15 cellular contexts compared by ENCODE assay signal in the genomic region with DNA sequence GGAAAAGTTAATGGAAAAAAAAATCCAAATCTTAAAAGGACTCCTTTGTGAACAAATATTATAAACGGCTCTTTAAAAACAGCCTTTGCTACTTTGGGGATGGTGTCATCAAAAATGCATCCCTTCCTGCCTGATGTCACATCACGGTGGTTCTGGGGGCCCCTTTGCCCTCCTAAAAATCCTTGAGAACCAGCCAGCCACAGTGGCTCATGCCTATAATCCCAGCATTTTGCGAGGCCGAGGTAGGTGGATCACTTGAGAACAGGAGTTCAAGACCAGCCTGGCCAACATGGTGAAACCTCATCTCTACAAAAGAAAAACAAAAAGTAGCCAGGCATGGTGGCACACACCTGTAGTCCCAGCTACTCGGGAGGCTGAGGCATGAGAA. TPM values are rescaled to one million over a fixed set of nuclear protein-coding genes. Genes with fewer than 3 reads are reported as not detected.
DNase-seq lines count a peak whose midpoint lies in the region; ATAC-seq and TF ChIP-seq lines count a peak whose summit lies in the region.
"Had no signal": no experiment of that assay in that cellular context is flagged by ENCODE, and none has a peak within 500 bp of the region (broad histone marks: within the 10 kb centered on the region; RNA-seq: fewer than 3 reads in every experiment).

No MANE protein-coding gene starts in this region.

- H3K9me3 ChIP-seq in T-helper 17 cell (ENCODE audit: control insufficient read depth, low read length, poor library complexity, severe bottlenecking) (no peaks in the 10 kb centered on the region), spleen (no peaks in the 10 kb centered on the region)

- H3K27ac ChIP-seq in dorsolateral prefrontal cortex = peak overlapping the region in 38 of 59 donors; percentile 1 to 79 (median 40)
- peak overlapping the region in 5 of 8 donors; percentile 7 to 91 (median 88) for H3K27ac ChIP-seq in spleen
- H3K27ac ChIP-seq: neural progenitor cell had no signal

- TF ChIP-seq POLR2A in spleen (IDR thresholded peaks at IDR 0.05) = no peak

- H3K9me3 Mint-ChIP-seq in T-helper 2 cell treated with Interferon-gamma antibody and Interleukin-4, amounts not matched to agents 5 μg/mL and 100 μg/mL, for 36 hours = no peaks in the 10 kb centered on the region
- H3K9me3 Mint-ChIP-seq: type B pancreatic cell had no signal

- peak overlapping the region; percentile 56 for H3K27ac Mint-ChIP-seq in T-helper 2 cell treated with Interferon-gamma antibody and Interleukin-4, amounts not matched to agents 5 μg/mL and 100 μg/mL, for 36 hours
- peak overlapping the region; percentile 93 for H3K27ac Mint-ChIP-seq in T-helper 17 cell
- H3K27ac Mint-ChIP-seq: neural progenitor cell, type B pancreatic cell had no signal

- peaks cover 58% of the 10 kb centered on the region for H3K36me3 Mint-ChIP-seq in T-helper 2 cell treated with Interferon-gamma antibody and Interleukin-4, amounts not matched to agents 5 μg/mL and 100 μg/mL, for 36 hours (ENCODE audit: low read depth)
- peaks cover 8% of the 10 kb centered on the region for H3K36me3 Mint-ChIP-seq in T-helper 17 cell (ENCODE audit: low read depth)

- intact Hi-C loops in dorsolateral prefrontal cortex (cut with DNase I) (no loop called here), spleen (cut with DNase I; ENCODE audit: low total_unique reads) (no loop called here)

- TF ChIP-seq CTCF in dorsolateral prefrontal cortex (IDR thresholded peaks at IDR 0.05 in 54 of 56, conservative IDR thresholded peaks at IDR 0.05 in 2 of 56; ENCODE audit: low read depth in 1 of 56, partially characterized antibody in 56 of 56) (no peak), spleen (IDR thresholded peaks at IDR 0.05 in 8 of 11, conservative IDR thresholded peaks at IDR 0.05 in 3 of 11) (no peak)

- H3K4me3 ChIP-seq in dorsolateral prefrontal cortex = no peak overlapping the region
- H3K4me3 ChIP-seq in spleen = no peak overlapping the region
- H3K4me3 ChIP-seq: neural progenitor cell had no signal

- H3K4me1 ChIP-seq in spleen = peaks cover 29 to 99% (median 90%) of the 10 kb centered on the region in 6 donors
- H3K4me1 ChIP-seq: neural progenitor cell had no signal

- H3K36me3 ChIP-seq in spleen = peaks cover 0 to 37% (median 2%) of the 10 kb centered on the region in 6 donors
- H3K36me3 ChIP-seq: neural progenitor cell had no signal

- WGBS in spleen, 5 donors = 57 to 79% (median 66%) methylated on average over 5 of the region's 5 CpGs

- H3K27me3 ChIP-seq in dorsolateral prefrontal cortex = no peaks in the 10 kb centered on the region
- no peaks in the 10 kb centered on the region for H3K27me3 ChIP-seq in spleen (replicated peaks in 1 of 7)
- H3K27me3 ChIP-seq: neural progenitor cell had no signal

- DNase-seq in T-helper 2 cell treated with Interferon-gamma antibody and Interleukin-4, amounts not matched to agents 5 μg/mL and 100 μg/mL, for 36 hours (ENCODE audit: low spot score) = no peak
- DNase-seq in T-helper 2 cell (no peak), T-helper 17 cell (no peak), dorsolateral prefrontal cortex (no peak), spleen (no peak), amygdala (lab: John Stamatoyannopoulos, UW) (no peak), AG08396 (ENCODE audit: low spot score) (no peak)
- DNase-seq: 8988T; activated CD4-positive, CD25-positive, alpha-beta regulatory T cell; NCI-H1930; NCI-H748 treated with DMSO at 0.1 percent for 48 hours; Right ventricle myocardium superior had no signal

- H3K4me1 Mint-ChIP-seq in T-helper 2 cell treated with Interferon-gamma antibody and Interleukin-4, amounts not matched to agents 5 μg/mL and 100 μg/mL, for 36 hours (ENCODE audit: low read depth) = peaks cover 59% of the 10 kb centered on the region
- H3K4me1 Mint-ChIP-seq in T-helper 17 cell = peaks cover 53% of the 10 kb centered on the region

- peak overlapping the region; percentile 14 for H3K4me3 Mint-ChIP-seq in T-helper 2 cell treated with Interferon-gamma antibody and Interleukin-4, amounts not matched to agents 5 μg/mL and 100 μg/mL, for 36 hours
- H3K4me3 Mint-ChIP-seq in T-helper 17 cell = peak overlapping the region; percentile 37
- H3K4me3 Mint-ChIP-seq: neural progenitor cell, type B pancreatic cell had no signal

- H3K27me3 Mint-ChIP-seq in T-helper 2 cell treated with Interferon-gamma antibody and Interleukin-4, amounts not matched to agents 5 μg/mL and 100 μg/mL, for 36 hours (ENCODE audit: low read depth) = no peaks in the 10 kb centered on the region
- H3K27me3 Mint-ChIP-seq in T-helper 17 cell = no peaks in the 10 kb centered on the region
- H3K27me3 Mint-ChIP-seq: type B pancreatic cell had no signal

- ATAC-seq in T-helper 17 cell = no peak
- no peak for ATAC-seq in GM19035 (IDR thresholded peaks at IDR 0.05; ENCODE audit: unreplicated experiment)

RNA-seq across cellular contexts. Expression of gene FNBP1, which starts 43.9 kb away (rescaled TPM):
- total RNA-seq in T-helper 17 cell (100 to 1,000 TPM; 219 to 221 TPM), dorsolateral prefrontal cortex (100 to 1,000 TPM in 60 of 120 experiments, 10 to 100 TPM in 60; 53.9 to 197 (median 99.8) TPM), spleen (100 to 1,000 TPM; 132 to 156 (median 148) TPM)
- polyA plus RNA-seq in spleen = 10 to 100 TPM; 40.6 to 55.6 (median 54.9) TPM

RNA-seq across cellular contexts. Expression of gene GPR107, which starts 54.6 kb away (rescaled TPM):
- 10 to 100 TPM; 22.1 to 26.2 TPM for total RNA-seq in T-helper 17 cell
- 10 to 100 TPM; 34.8 to 59.2 (median 45.9) TPM for total RNA-seq in dorsolateral prefrontal cortex
- 10 to 100 TPM; 25.2 to 42.8 (median 30.5) TPM for total RNA-seq in spleen
- 1 to 10 TPM; 3.9 to 7.4 (median 4.3) TPM for polyA plus RNA-seq in spleen
